In the genomic region with DNA sequence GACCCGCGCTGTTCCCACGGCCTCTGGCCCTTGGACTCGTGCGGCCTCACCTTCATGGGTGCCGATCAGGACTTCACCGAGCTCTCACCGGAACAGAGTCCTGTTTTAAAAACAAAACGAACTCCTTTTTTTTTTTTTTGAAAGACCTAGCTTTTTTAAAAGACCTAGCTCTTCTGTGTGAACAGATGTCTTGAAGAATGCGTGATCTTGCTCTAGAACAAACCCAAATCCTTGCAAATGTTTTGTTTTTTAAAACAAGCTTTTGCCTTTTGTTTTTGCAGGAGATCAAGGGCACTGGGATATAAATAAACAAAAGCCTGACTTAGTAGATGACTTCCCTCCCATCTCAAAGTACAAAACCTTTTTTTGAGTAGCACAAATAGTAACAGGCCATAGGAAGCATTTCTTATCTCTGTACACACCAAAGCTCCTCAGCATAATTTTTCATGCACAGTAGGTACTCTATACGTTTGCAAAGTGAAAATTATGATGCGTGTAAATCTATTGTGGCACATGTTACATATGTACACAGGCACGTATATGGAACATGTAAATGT, we compare ENCODE assay signal across 8 cellular contexts. TPM values are rescaled to one million over a fixed set of nuclear protein-coding genes. Genes with fewer than 3 reads are reported as not detected.
DNase-seq lines count a peak whose midpoint lies in the region; ATAC-seq and TF ChIP-seq lines count a peak whose summit lies in the region.

No MANE protein-coding gene starts in this region.

- H3K27me3 Mint-ChIP-seq in activated CD4-positive, alpha-beta memory T cell treated with anti-CD3 and anti-CD28 coated beads, Interleukin-2, amount 10 ng/mL, durations not matched to agents 7 days and 5 days: peaks cover 2% of the 10 kb centered on the region
- H3K27me3 Mint-ChIP-seq in stimulated activated memory B cell treated with anti-CD40 and anti-IgM and Interleukin-4, amounts not matched to agents 10 μg/mL and 1 μg/mL and 100 μg/mL, for 72 hours: peaks cover 3% of the 10 kb centered on the region

- peak overlapping the region; percentile 97 for H3K27ac Mint-ChIP-seq in activated CD4-positive, alpha-beta memory T cell treated with anti-CD3 and anti-CD28 coated beads, Interleukin-2, amount 10 ng/mL, durations not matched to agents 7 days and 5 days
- H3K27ac Mint-ChIP-seq in stimulated activated memory B cell treated with anti-CD40 and anti-IgM and Interleukin-4, amounts not matched to agents 10 μg/mL and 1 μg/mL and 100 μg/mL, for 72 hours: peak overlapping the region; percentile 94

- no peaks in the 10 kb centered on the region for H3K9me3 ChIP-seq in HCT116 (ENCODE audit: control insufficient read depth in 1 of 2, insufficient read depth in 1 of 2, low read depth in 1 of 2, low read length in 2 of 2)

- TF ChIP-seq POLR2A in HCT116 (IDR thresholded peaks at IDR 0.05; ENCODE audit: borderline replicate concordance, extremely low read depth, insufficient read depth, insufficient read length): no peak

- no peaks in the 10 kb centered on the region for H3K27me3 ChIP-seq in HCT116 (ENCODE audit: insufficient read depth, low read length)

- BruUV-seq in HCT116 (replicated peaks; lab: Mats Ljungman, UMichigan): TSS peak; percentile 74

- peaks cover 29 to 39% of the 10 kb centered on the region in 2 experiments for H3K4me1 ChIP-seq in HCT116 (ENCODE audit: control insufficient read depth in 1 of 2, insufficient read depth in 2 of 2, low read length in 2 of 2)

- peaks cover 34% of the 10 kb centered on the region for H3K79me2 ChIP-seq in HCT116 (ENCODE audit: insufficient read depth, low read length)

- peaks cover 44% of the 10 kb centered on the region for H3K36me3 Mint-ChIP-seq in activated CD4-positive, alpha-beta memory T cell treated with anti-CD3 and anti-CD28 coated beads, Interleukin-2, amount 10 ng/mL, durations not matched to agents 7 days and 5 days (ENCODE audit: low read depth)
- H3K36me3 Mint-ChIP-seq in stimulated activated memory B cell treated with anti-CD40 and anti-IgM and Interleukin-4, amounts not matched to agents 10 μg/mL and 1 μg/mL and 100 μg/mL, for 72 hours: peaks cover 17% of the 10 kb centered on the region

- peak overlapping the region; percentile 93 for H3K9ac ChIP-seq in HCT116 (ENCODE audit: low read length)

- H3K4me3 Mint-ChIP-seq in activated CD4-positive, alpha-beta memory T cell treated with anti-CD3 and anti-CD28 coated beads, Interleukin-2, amount 10 ng/mL, durations not matched to agents 7 days and 5 days: peak overlapping the region; percentile 98
- H3K4me3 Mint-ChIP-seq in stimulated activated memory B cell treated with anti-CD40 and anti-IgM and Interleukin-4, amounts not matched to agents 10 μg/mL and 1 μg/mL and 100 μg/mL, for 72 hours: peak overlapping the region; percentile 86

- ATAC-seq in HCT116 (no peak), HG03342 (IDR thresholded peaks at IDR 0.05; ENCODE audit: unreplicated experiment) (no peak)
- ATAC-seq in stimulated activated memory B cell treated with anti-CD40 and anti-IgM and Interleukin-4, amounts not matched to agents 10 μg/mL and 1 μg/mL and 100 μg/mL, for 72 hours: no peak

- no peaks in the 10 kb centered on the region for H3K9me3 Mint-ChIP-seq in activated CD4-positive, alpha-beta memory T cell treated with anti-CD3 and anti-CD28 coated beads, Interleukin-2, amount 10 ng/mL, durations not matched to agents 7 days and 5 days
- no peaks in the 10 kb centered on the region for H3K9me3 Mint-ChIP-seq in stimulated activated memory B cell treated with anti-CD40 and anti-IgM and Interleukin-4, amounts not matched to agents 10 μg/mL and 1 μg/mL and 100 μg/mL, for 72 hours

- intact Hi-C loops in HCT116 (cut with micrococcal nuclease): loop anchor here (2.0 to 5.0 kb wide), 2 partner anchors 230 to 556 kb away; a partner anchor contains a TSS

- TF ChIP-seq CTCF in HCT116 (IDR thresholded peaks at IDR 0.05 in 2 of 3, conservative IDR thresholded peaks at IDR 0.05 in 1 of 3; ENCODE audit: borderline replicate concordance in 1 of 3, insufficient read depth in 1 of 3, low read depth in 2 of 3, low read length in 2 of 3): no peak

- no peaks in the 10 kb centered on the region for H3K9me2 ChIP-seq in HCT116 (ENCODE audit: insufficient read depth)

- H3K4me1 Mint-ChIP-seq in activated CD4-positive, alpha-beta memory T cell treated with anti-CD3 and anti-CD28 coated beads, Interleukin-2, amount 10 ng/mL, durations not matched to agents 7 days and 5 days: peaks cover 26% of the 10 kb centered on the region
- H3K4me1 Mint-ChIP-seq in stimulated activated memory B cell treated with anti-CD40 and anti-IgM and Interleukin-4, amounts not matched to agents 10 μg/mL and 1 μg/mL and 100 μg/mL, for 72 hours: peaks cover 38% of the 10 kb centered on the region

- peak overlapping the region; percentile 85 for H3K4me2 ChIP-seq in HCT116 (ENCODE audit: low read length)

- CTCF ChIA-PET in HCT116 (lab: Charles Lee): no interaction called here
- CTCF ChIA-PET in activated CD4-positive, alpha-beta memory T cell treated with anti-CD3 and anti-CD28 coated beads, Interleukin-2, amount 10 ng/mL, durations not matched to agents 7 days and 5 days (lab: Charles Lee): interaction anchor here (0.5 to 6.2 kb wide), 14 partner anchors 11 to 1810 kb away, joined by 3 to 61 read pairs (median 3); a partner anchor contains a TSS

- no peak overlapping the region for H2AFZ ChIP-seq in HCT116 (ENCODE audit: low read depth, low read length, poor library complexity, severe bottlenecking)

- H4K20me1 ChIP-seq in HCT116 (ENCODE audit: insufficient read depth): peaks cover 20% of the 10 kb centered on the region; the same call in 1 of the 2 replicates

- peak overlapping the region; percentile 96 for H3K27ac ChIP-seq in HCT116 (ENCODE audit: low read depth, low read length)

- RAD21 ChIA-PET in HCT116 (lab: Charles Lee; ENCODE audit: low non-redundant PET in 1 of 2, low total read pairs in 2 of 2, uncharacterized antibody in 2 of 2, unreplicated experiment in 2 of 2): interaction anchor here in 1 of 2 experiments (0.7 kb wide), 1 partner anchor 231 kb away, joined by 3 read pairs; a partner anchor contains a TSS

- H3K4me3 ChIP-seq in HCT116 (replicated peaks in 1 of 2; ENCODE audit: low read depth in 1 of 2, low read length in 2 of 2): peak overlapping the region; percentile 52 to 83
- H3K4me3 ChIP-seq in iPS-11a (ENCODE audit: low read depth, low read length): peak overlapping the region; percentile 91

- POLR2A ChIA-PET in HCT116 (lab: Charles Lee): interaction anchor here (1.2 to 1.5 kb wide), 2 partner anchors 43 to 52 kb away, joined by 3 to 6 read pairs; a partner anchor contains a TSS
- POLR2A ChIA-PET in activated CD4-positive, alpha-beta memory T cell treated with anti-CD3 and anti-CD28 coated beads, Interleukin-2, amount 10 ng/mL, durations not matched to agents 7 days and 5 days (lab: Charles Lee): interaction anchor here (1.0 to 5.5 kb wide), 12 partner anchors 9 to 1712 kb away, joined by 3 to 92 read pairs (median 8); a partner anchor contains a TSS

- TF ChIP-seq RAD21 in HCT116 (IDR thresholded peaks at IDR 0.05; ENCODE audit: low read depth): no peak

- no peaks in the 10 kb centered on the region; a peak in 1 of 4 replicates for H3K36me3 ChIP-seq in HCT116 (ENCODE audit: control insufficient read depth in 1 of 2, insufficient read depth in 2 of 2, low read length in 2 of 2)

- DNase-seq in A172 (ENCODE audit: low spot score) (peak; percentile 4), HCT116 (ENCODE audit: low read depth, low spot score) (no peak), T1000 (lab: John Stamatoyannopoulos, UW) (no peak), dermis blood vessel endothelial cell (no peak)
- DNase-seq in activated CD4-positive, alpha-beta memory T cell treated with anti-CD3 and anti-CD28 coated beads, Interleukin-2, amount 10 ng/mL, durations not matched to agents 7 days and 5 days: no peak

TF ChIP-seq in HCT116, 20 proteins besides CTCF, POLR2A, EP300 and RAD21:
- TF ChIP-seq YY1 (IDR thresholded peaks at IDR 0.05; ENCODE audit: extremely low read depth, insufficient replicate concordance, low read depth, low read length) (no peak), ZFX (IDR thresholded peaks at IDR 0.05) (peak; percentile 50)

RNA-seq across cellular contexts. Expression of a gene that starts 1.1 kb away (rescaled TPM):
- 10.1 and 20.7 TPM in 2 replicates for total RNA-seq in A172 (2014; rRNA removed; shearing (Covaris generic))
- total RNA-seq in HCT116 (2021; ENCODE audit: unreplicated experiment): 34.8 TPM
- polyA plus RNA-seq in HCT116 (2012): 12.6 and 16.9 TPM in 2 replicates
- total RNA-seq in activated CD4-positive, alpha-beta memory T cell treated with anti-CD3 and anti-CD28 coated beads, Interleukin-2, amount 10 ng/mL, durations not matched to agents 7 days and 5 days: 10 to 100 TPM; 57.4 to 63.9 TPM
- total RNA-seq in dermis blood vessel endothelial cell: 14.1 and 17.5 TPM in 2 replicates

RNA-seq across cellular contexts. Expression of a gene that starts 52.9 kb away (rescaled TPM):
- 58.5 and 58.8 TPM in 2 replicates for total RNA-seq in A172 (2014; rRNA removed; shearing (Covaris generic))
- total RNA-seq in HCT116 (2021; ENCODE audit: unreplicated experiment) (48.9 TPM), dermis blood vessel endothelial cell (42.7 and 69.2 TPM in 2 replicates)
- polyA plus RNA-seq in HCT116 (2012): 61.1 and 61.9 TPM in 2 replicates
- 10 to 100 TPM; 24.7 to 26.9 TPM for total RNA-seq in activated CD4-positive, alpha-beta memory T cell treated with anti-CD3 and anti-CD28 coated beads, Interleukin-2, amount 10 ng/mL, durations not matched to agents 7 days and 5 days
